8 cellular contexts compared by ENCODE assay signal in the genomic region with DNA sequence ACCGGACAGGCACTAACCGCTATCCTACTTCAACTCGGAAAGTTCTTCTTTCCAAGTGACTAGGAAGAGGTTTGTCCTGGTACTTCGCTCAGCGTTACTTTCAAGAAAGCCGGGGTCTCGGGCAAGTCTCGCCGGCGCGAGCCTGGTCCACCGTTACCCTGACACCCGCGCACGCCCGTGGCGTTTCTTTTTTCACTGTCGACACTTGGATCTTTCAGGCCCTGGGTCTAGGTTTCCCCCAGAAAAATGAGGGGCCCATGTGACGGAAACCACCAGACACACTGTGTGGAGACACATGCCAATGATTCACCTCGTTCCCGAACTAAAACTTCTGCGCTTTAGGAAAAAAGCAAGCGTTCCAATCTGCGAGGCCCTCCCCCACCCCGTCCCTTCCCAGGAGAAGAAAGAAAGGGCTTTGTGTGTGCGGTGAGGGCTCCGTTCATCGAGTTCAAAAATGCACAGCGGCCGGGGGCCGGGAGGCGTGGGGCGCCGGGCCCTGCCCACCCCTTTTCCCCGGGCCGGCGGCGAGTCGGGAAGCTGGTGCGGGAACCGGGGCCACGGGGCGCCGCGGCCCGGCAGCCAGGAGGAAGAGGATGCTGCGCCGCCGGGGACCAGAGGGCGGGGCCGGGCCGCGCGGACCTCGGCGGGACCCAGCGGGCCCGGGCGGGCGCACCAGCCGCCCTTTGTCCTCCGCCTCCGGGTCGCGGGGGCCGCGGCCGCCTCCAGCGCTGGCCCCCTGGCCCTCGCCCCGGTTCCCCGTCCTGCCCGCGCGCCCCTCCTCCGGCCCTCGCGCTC. TPM values are rescaled to one million over a fixed set of nuclear protein-coding genes. Genes with fewer than 3 reads are reported as not detected.
DNase-seq lines count a peak whose midpoint lies in the region; ATAC-seq, FAIRE-seq and TF ChIP-seq lines count a peak whose summit lies in the region.

No MANE protein-coding gene starts in this region.

- H3K27me3 Mint-ChIP-seq in T-helper 2 cell treated with Interferon-gamma antibody and Interleukin-4, amounts not matched to agents 5 μg/mL and 100 μg/mL, for 36 hours (ENCODE audit: low read depth) = peaks cover 81% of the 10 kb centered on the region
- peaks cover 55% of the 10 kb centered on the region for H3K27me3 Mint-ChIP-seq in activated T-helper 17 cell treated with anti-CD3 and anti-CD28 coated beads, Interleukin-2, amount 50 U/mL, for 72 hours

- H3K4me3 ChIP-seq in pancreas = peak overlapping the region in 2 of 4 donors; percentile 55 to 67

- no peaks in the 10 kb centered on the region for H3K36me3 ChIP-seq in pancreas

- H3K9me3 ChIP-seq in pancreas = no peaks in the 10 kb centered on the region

- peak overlapping the region; percentile 71 for H3K4me3 Mint-ChIP-seq in T-helper 2 cell treated with Interferon-gamma antibody and Interleukin-4, amounts not matched to agents 5 μg/mL and 100 μg/mL, for 36 hours
- peak overlapping the region; percentile 62 for H3K4me3 Mint-ChIP-seq in activated T-helper 17 cell treated with anti-CD3 and anti-CD28 coated beads, Interleukin-2, amount 50 U/mL, for 72 hours

- H3K27me3 ChIP-seq in pancreas = peaks cover 0 to 35% (median 3%) of the 10 kb centered on the region in 4 donors

- H3K4me1 ChIP-seq in pancreas = peaks cover 0 to 9% (median 8%) of the 10 kb centered on the region in 3 donors

- peak overlapping the region in 2 of 4 donors; percentile 42 to 53 for H3K27ac ChIP-seq in pancreas

- WGBS in pancreas, 2 donors = 5 to 10% methylated on average over 43 to 78 of the region's 78 CpGs

- H3K27ac Mint-ChIP-seq in T-helper 2 cell treated with Interferon-gamma antibody and Interleukin-4, amounts not matched to agents 5 μg/mL and 100 μg/mL, for 36 hours = no peak overlapping the region
- H3K27ac Mint-ChIP-seq in activated T-helper 17 cell treated with anti-CD3 and anti-CD28 coated beads, Interleukin-2, amount 50 U/mL, for 72 hours = no peak overlapping the region

- no peak for TF ChIP-seq CTCF in pancreas (IDR thresholded peaks at IDR 0.05)

- no peaks in the 10 kb centered on the region for H3K9me3 Mint-ChIP-seq in T-helper 2 cell treated with Interferon-gamma antibody and Interleukin-4, amounts not matched to agents 5 μg/mL and 100 μg/mL, for 36 hours
- no peaks in the 10 kb centered on the region for H3K9me3 Mint-ChIP-seq in activated T-helper 17 cell treated with anti-CD3 and anti-CD28 coated beads, Interleukin-2, amount 50 U/mL, for 72 hours

- no peak for ATAC-seq in activated T-helper 17 cell treated with anti-CD3 and anti-CD28 coated beads, Interleukin-2, amount 50 U/mL, for 72 hours (replicated peaks)
- ATAC-seq in pancreas = no peak

- H3K36me3 Mint-ChIP-seq in T-helper 2 cell treated with Interferon-gamma antibody and Interleukin-4, amounts not matched to agents 5 μg/mL and 100 μg/mL, for 36 hours (ENCODE audit: low read depth) = no peaks in the 10 kb centered on the region
- H3K36me3 Mint-ChIP-seq in activated T-helper 17 cell treated with anti-CD3 and anti-CD28 coated beads, Interleukin-2, amount 50 U/mL, for 72 hours (ENCODE audit: low read depth) = peaks cover 11% of the 10 kb centered on the region

- intact Hi-C loops in cardiac septum (cut with DNase I) (loop anchor here (2.0 to 10.0 kb wide), 4 partner anchors 65 to 215 kb away; no protein-coding TSS in a partner anchor), pancreas (cut with DNase I) (no loop called here)

- no peak for DNase-seq in T-helper 2 cell treated with Interferon-gamma antibody and Interleukin-4, amounts not matched to agents 5 μg/mL and 100 μg/mL, for 36 hours (ENCODE audit: low spot score)
- no peak for DNase-seq in T-helper 2 cell
- DNase-seq in cardiac septum (ENCODE audit: low spot score) = peak; percentile 76
- DNase-seq in pancreas = peak in 4 of 6 donors; percentile 21 to 60 (median 34)
- DNase-seq in T-helper 9 cell = no peak
- no peak for DNase-seq in NCI-H187 (lab: John Stamatoyannopoulos, UW)
- no peak for DNase-seq in SIG-M5 treated with dmso at 0.1 percent for 504 hours (lab: John Stamatoyannopoulos, UW; ENCODE audit: unreplicated experiment)

- peaks cover 8% of the 10 kb centered on the region for H3K4me1 Mint-ChIP-seq in T-helper 2 cell treated with Interferon-gamma antibody and Interleukin-4, amounts not matched to agents 5 μg/mL and 100 μg/mL, for 36 hours (ENCODE audit: low read depth)
- H3K4me1 Mint-ChIP-seq in activated T-helper 17 cell treated with anti-CD3 and anti-CD28 coated beads, Interleukin-2, amount 50 U/mL, for 72 hours = no peaks in the 10 kb centered on the region

- no peak for FAIRE-seq in pancreas (lab: Jason Lieb, UNC)

RNA-seq across cellular contexts. Expression of a gene that starts 2.6 kb away (rescaled TPM):
- total RNA-seq in activated T-helper 17 cell treated with anti-CD3 and anti-CD28 coated beads, Interleukin-2, amount 50 U/mL, for 72 hours = not detected
- total RNA-seq in cardiac septum = 15.4 TPM
- 1 to 10 TPM in 5 of 6 donors, under 1 TPM in 1; 0.54 to 6.0 (median 2.4) TPM for total RNA-seq in pancreas
- polyA plus RNA-seq in pancreas = under 1 TPM; 0.42 to 0.63 TPM

Comparison
In these comparisons a context has a peak if more than half of its experiments do, and no peak if none do; other contexts are left out.
1. DNase-seq: peak in cardiac septum (single experiment) and pancreas (4 of 6); none in T-helper 2 cell treated with Interferon-gamma antibody and Interleukin-4, amounts not matched to agents 5 μg/mL and 100 μg/mL, for 36 hours (single experiment), T-helper 2 cell (0 of 5), T-helper 9 cell (single experiment), NCI-H187 (0 of 2) and SIG-M5 treated with dmso at 0.1 percent for 504 hours (single experiment).